In the genomic region with DNA sequence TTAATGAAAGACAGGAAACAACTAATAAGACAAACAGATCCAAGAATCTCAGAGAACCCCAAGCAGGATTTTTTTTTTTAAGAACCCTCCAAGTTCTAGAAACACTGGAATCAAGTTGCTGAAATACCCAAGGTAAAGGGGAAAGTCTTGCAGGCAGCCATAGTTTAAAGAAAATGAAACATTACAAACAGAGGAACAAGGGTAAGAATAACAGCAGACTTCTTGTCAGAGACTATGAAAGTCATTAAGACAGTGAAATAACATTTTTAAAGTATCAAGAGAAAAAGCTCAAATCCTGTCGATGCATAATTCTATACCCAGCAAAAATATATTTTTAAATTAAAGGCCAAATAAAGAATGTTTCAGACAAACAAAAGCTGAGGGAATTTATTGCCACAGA, we compare ENCODE assay signal across 2 cellular contexts.
TF ChIP-seq lines count a peak whose summit lies in the region.

No MANE protein-coding gene starts in this region.

TF ChIP-seq in HEK293, 187 proteins besides CTCF, POLR2A, EP300 and RAD21 (continued from another document):
- peak; percentile 74; the same call in 1 of the 2 replicates for TF ChIP-seq TRIM28 (IDR thresholded peaks at IDR 0.05; ENCODE audit: borderline replicate concordance, low read length)
- TF ChIP-seq ZNF202 (tag by site-specific recombination; IDR thresholded peaks at IDR 0.05; ENCODE audit: borderline replicate concordance) = no peak
- no peak for TF ChIP-seq ZNF558 (tag by site-specific recombination; IDR thresholded peaks at IDR 0.05)
- no peak for TF ChIP-seq ZBTB48 (tag by site-specific recombination; IDR thresholded peaks at IDR 0.05)

TF ChIP-seq in WTC11, 78 proteins besides CTCF, POLR2A, EP300 and RAD21 (continued from another document):
- TF ChIP-seq, protein P1, sequence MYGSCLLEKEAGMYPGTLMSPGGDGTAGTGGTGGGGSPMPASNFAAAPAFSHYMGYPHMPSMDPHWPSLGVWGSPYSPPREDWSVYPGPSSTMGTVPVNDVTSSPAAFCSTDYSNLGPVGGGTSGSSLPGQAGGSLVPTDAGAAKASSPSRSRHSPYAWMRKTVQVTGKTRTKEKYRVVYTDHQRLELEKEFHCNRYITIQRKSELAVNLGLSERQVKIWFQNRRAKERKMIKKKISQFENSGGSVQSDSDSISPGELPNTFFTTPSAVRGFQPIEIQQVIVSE (CRISPR knock-in tag; IDR thresholded peaks at IDR 0.05; ENCODE audit: borderline replicate concordance) = no peak
- TF ChIP-seq ZNF263 (CRISPR knock-in tag; IDR thresholded peaks at IDR 0.05; ENCODE audit: low read depth) = no peak
